8 cellular contexts compared by ENCODE assay signal in the genomic region with DNA sequence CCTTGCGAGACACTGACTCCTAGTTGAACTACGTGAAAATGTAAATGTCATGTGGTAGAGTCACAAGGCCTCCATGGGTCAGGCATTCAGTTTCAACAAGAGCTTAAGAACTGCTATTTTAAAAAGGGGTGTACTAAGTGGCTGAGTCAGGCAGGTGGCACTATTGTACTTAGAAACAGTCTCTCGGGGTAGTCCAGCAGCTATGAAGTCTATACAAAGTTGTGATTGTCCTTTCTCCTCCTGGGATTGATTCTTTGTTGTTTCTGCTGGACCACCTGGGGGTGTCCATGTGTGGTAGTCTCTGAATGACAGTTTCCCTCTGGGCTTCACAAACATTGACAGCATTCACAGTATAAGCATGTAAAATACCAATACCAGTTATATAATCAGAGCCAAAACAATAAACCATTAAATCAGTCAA. TPM values are rescaled to one million over a fixed set of nuclear protein-coding genes. Genes with fewer than 3 reads are reported as not detected.
DNase-seq lines count a peak whose midpoint lies in the region; ATAC-seq and TF ChIP-seq lines count a peak whose summit lies in the region.

No MANE protein-coding gene starts in this region.

- no peaks in the 10 kb centered on the region for H3K27me3 ChIP-seq in cardiac muscle cell
- no peaks in the 10 kb centered on the region for H3K27me3 ChIP-seq in gastrocnemius medialis

- H3K36me3 Mint-ChIP-seq in WTC11 = peaks cover 32% of the 10 kb centered on the region

- TF ChIP-seq POLR2A in gastrocnemius medialis (IDR thresholded peaks at IDR 0.05) = no peak

- no peak overlapping the region for H3K4me3 ChIP-seq in cardiac muscle cell
- no peak overlapping the region for H3K4me3 ChIP-seq in gastrocnemius medialis

- in situ Hi-C loops in gastrocnemius medialis (cut with MboI; ENCODE audit: low sequenced_read_pairs in 4 of 4) = loop anchor here in 3 of 4 donors (5.0 to 25.0 kb wide), 3 partner anchors 792 to 942 kb away; no protein-coding TSS in a partner anchor

- ATAC-seq in GM18870 (IDR thresholded peaks at IDR 0.05; ENCODE audit: unreplicated experiment) = peak; percentile 95
- peak; percentile 86 for ATAC-seq in HG03039 (IDR thresholded peaks at IDR 0.05; ENCODE audit: unreplicated experiment)
- ATAC-seq in WTC11 = peak; percentile 93
- peak; percentile 92 to 96 for ATAC-seq in gastrocnemius medialis

- H3K36me3 ChIP-seq in cardiac muscle cell (no peaks in the 10 kb centered on the region), gastrocnemius medialis (peaks cover 0 to 11% of the 10 kb centered on the region in 2 donors)

- no peak overlapping the region for H3K27ac ChIP-seq in cardiac muscle cell
- H3K27ac ChIP-seq in gastrocnemius medialis = no peak overlapping the region

- POLR2A ChIA-PET in WTC11 (lab: Charles Lee) = interaction anchor here (1.1 kb wide), 1 partner anchor 33 kb away, joined by 3 read pairs; a partner anchor contains a TSS

- no peaks in the 10 kb centered on the region for H3K9me3 ChIP-seq in cardiac muscle cell (ENCODE audit: low read depth)
- no peaks in the 10 kb centered on the region for H3K9me3 ChIP-seq in gastrocnemius medialis

- no peak overlapping the region for H3K4me3 Mint-ChIP-seq in WTC11

- DNase-seq in CMK (ENCODE audit: low read depth) (peak; percentile 27), NCI-H187 treated with DMSO at 0.1 percent for 48 hours (lab: John Stamatoyannopoulos, UW) (peak; percentile 56), WTC11 (ENCODE audit: low spot score) (no peak), cardiac muscle cell (ENCODE audit: low read depth in 1 of 2, low spot score in 1 of 2) (peak; percentile 74 to 84), gastrocnemius medialis (peak in 1 of 2 donors; percentile 35), T1000 (lab: John Stamatoyannopoulos, UW) (no peak)

- peaks cover 23% of the 10 kb centered on the region for H3K9me3 Mint-ChIP-seq in WTC11

- H3K4me1 ChIP-seq in cardiac muscle cell (ENCODE audit: low read depth) (no peaks in the 10 kb centered on the region), gastrocnemius medialis (peaks cover 0 to 2% of the 10 kb centered on the region in 2 donors)

- peak overlapping the region; percentile 80; the same call in 1 of the 2 replicates for H3K27ac Mint-ChIP-seq in WTC11

- intact Hi-C loops in gastrocnemius medialis (cut with DNase I; ENCODE audit: low total_unique reads) = loop anchor here (1.0 to 5.0 kb wide), 4 partner anchors 213 to 1007 kb away; no protein-coding TSS in a partner anchor

- CTCF ChIA-PET in WTC11 (lab: Charles Lee) = interaction anchor here (0.5 to 1.8 kb wide), 37 partner anchors 10 to 973 kb away, joined by 3 to 28 read pairs (median 4); a partner anchor contains a TSS

- H3K27me3 Mint-ChIP-seq in WTC11 (ENCODE audit: low read depth) = no peaks in the 10 kb centered on the region

- peaks cover 12% of the 10 kb centered on the region for H3K4me1 Mint-ChIP-seq in WTC11

- TF ChIP-seq CTCF in WTC11 (IDR thresholded peaks at IDR 0.05) = peak; percentile 37; the same call in 1 of the 2 replicates
- peak; percentile 70 for TF ChIP-seq CTCF in cardiac muscle cell (IDR thresholded peaks at IDR 0.05; ENCODE audit: low read depth, low read length)
- TF ChIP-seq CTCF in gastrocnemius medialis (IDR thresholded peaks at IDR 0.05 in 4 of 5, conservative IDR thresholded peaks at IDR 0.05 in 1 of 5) = peak; percentile 42 to 63 (median 56)

TF ChIP-seq in WTC11, 78 proteins besides CTCF, POLR2A, EP300 and RAD21:
- TF ChIP-seq NR3C1 (CRISPR knock-in tag; conservative IDR thresholded peaks at IDR 0.05; ENCODE audit: low read depth) (no peak), RELA (CRISPR knock-in tag; IDR thresholded peaks at IDR 0.05; ENCODE audit: borderline replicate concordance) (no peak), EMX1 (CRISPR knock-in tag; IDR thresholded peaks at IDR 0.05) (no peak), ATF1 (CRISPR knock-in tag; IDR thresholded peaks at IDR 0.05) (no peak), TCF7 (CRISPR knock-in tag; IDR thresholded peaks at IDR 0.05; ENCODE audit: low read depth) (no peak), ZNF423 (CRISPR knock-in tag; IDR thresholded peaks at IDR 0.05) (no peak), TP53 (CRISPR knock-in tag; IDR thresholded peaks at IDR 0.05) (no peak), ZNF121 (CRISPR knock-in tag; IDR thresholded peaks at IDR 0.05) (no peak), ZNF671 (CRISPR knock-in tag; IDR thresholded peaks at IDR 0.05) (no peak), PRRX2 (CRISPR knock-in tag; IDR thresholded peaks at IDR 0.05) (no peak), ZNF263 (CRISPR knock-in tag; IDR thresholded peaks at IDR 0.05; ENCODE audit: low read depth) (no peak), GABPB1 (CRISPR knock-in tag; IDR thresholded peaks at IDR 0.05) (no peak)
- TF ChIP-seq, protein P1, sequence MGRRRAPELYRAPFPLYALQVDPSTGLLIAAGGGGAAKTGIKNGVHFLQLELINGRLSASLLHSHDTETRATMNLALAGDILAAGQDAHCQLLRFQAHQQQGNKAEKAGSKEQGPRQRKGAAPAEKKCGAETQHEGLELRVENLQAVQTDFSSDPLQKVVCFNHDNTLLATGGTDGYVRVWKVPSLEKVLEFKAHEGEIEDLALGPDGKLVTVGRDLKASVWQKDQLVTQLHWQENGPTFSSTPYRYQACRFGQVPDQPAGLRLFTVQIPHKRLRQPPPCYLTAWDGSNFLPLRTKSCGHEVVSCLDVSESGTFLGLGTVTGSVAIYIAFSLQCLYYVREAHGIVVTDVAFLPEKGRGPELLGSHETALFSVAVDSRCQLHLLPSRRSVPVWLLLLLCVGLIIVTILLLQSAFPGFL (CRISPR knock-in tag; IDR thresholded peaks at IDR 0.05; ENCODE audit: borderline replicate concordance) = no peak
- TF ChIP-seq, protein P2, sequence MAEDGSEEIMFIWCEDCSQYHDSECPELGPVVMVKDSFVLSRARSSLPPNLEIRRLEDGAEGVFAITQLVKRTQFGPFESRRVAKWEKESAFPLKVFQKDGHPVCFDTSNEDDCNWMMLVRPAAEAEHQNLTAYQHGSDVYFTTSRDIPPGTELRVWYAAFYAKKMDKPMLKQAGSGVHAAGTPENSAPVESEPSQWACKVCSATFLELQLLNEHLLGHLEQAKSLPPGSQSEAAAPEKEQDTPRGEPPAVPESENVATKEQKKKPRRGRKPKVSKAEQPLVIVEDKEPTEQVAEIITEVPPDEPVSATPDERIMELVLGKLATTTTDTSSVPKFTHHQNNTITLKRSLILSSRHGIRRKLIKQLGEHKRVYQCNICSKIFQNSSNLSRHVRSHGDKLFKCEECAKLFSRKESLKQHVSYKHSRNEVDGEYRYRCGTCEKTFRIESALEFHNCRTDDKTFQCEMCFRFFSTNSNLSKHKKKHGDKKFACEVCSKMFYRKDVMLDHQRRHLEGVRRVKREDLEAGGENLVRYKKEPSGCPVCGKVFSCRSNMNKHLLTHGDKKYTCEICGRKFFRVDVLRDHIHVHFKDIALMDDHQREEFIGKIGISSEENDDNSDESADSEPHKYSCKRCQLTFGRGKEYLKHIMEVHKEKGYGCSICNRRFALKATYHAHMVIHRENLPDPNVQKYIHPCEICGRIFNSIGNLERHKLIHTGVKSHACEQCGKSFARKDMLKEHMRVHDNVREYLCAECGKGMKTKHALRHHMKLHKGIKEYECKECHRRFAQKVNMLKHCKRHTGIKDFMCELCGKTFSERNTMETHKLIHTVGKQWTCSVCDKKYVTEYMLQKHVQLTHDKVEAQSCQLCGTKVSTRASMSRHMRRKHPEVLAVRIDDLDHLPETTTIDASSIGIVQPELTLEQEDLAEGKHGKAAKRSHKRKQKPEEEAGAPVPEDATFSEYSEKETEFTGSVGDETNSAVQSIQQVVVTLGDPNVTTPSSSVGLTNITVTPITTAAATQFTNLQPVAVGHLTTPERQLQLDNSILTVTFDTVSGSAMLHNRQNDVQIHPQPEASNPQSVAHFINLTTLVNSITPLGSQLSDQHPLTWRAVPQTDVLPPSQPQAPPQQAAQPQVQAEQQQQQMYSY (CRISPR knock-in tag; IDR thresholded peaks at IDR 0.05) = no peak
- TF ChIP-seq, protein P3, sequence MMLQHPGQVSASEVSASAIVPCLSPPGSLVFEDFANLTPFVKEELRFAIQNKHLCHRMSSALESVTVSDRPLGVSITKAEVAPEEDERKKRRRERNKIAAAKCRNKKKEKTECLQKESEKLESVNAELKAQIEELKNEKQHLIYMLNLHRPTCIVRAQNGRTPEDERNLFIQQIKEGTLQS (CRISPR knock-in tag; conservative IDR thresholded peaks at IDR 0.05) = no peak
- TF ChIP-seq, protein P4, sequence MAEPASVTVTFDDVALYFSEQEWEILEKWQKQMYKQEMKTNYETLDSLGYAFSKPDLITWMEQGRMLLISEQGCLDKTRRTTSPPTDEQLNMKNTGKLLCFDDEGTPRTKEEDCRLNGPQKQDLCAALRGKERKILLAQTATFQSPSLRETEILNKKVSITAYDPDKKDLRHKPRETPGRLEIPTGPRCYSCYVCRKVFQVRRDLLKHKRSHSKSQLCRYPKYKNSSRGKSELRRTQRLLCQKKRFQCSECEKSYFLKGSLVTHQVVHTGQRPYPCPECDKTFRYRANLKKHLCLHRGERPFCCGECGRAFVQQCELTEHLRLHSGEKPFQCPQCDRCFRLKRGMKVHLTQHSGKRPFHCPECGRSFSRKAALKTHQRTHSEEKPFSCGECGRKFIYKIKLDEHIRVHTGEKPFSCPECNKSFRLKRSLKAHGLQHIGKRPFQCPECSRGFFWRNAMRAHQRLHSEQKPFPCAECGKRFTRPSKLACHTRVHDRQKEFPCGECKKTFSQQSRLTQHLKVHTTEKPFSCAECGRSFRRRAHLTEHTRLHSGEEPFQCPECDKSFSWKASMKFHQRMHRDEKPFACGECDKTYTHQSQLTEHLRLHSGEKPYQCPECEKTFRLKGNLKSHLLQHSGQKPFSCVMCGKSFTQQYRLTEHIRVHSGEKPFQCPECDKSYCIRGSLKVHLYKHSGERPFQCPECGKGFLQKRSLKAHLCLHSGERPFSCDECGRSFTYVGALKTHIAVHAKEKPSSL (CRISPR knock-in tag; conservative IDR thresholded peaks at IDR 0.05) = no peak

RNA-seq across cellular contexts. Expression of a gene that starts 33.0 kb away (rescaled TPM):
- total RNA-seq in WTC11 (2021) (31.1 to 32.3 TPM (median 32.0 TPM) in 3 replicates), cardiac muscle cell (25.7 and 43.6 TPM in 2 replicates), gastrocnemius medialis (10 to 100 TPM in 1 of 4 donors, 1 to 10 TPM in 3; 4.0 to 10.6 (median 6.8) TPM)
- polyA plus RNA-seq in cardiac muscle cell = 23.3 and 27.9 TPM in 2 replicates

Comparison
In these comparisons a context has a peak if more than half of its experiments do, and no peak if none do; other contexts are left out.
1. DNase-seq: peak in CMK (single experiment), NCI-H187 treated with DMSO at 0.1 percent for 48 hours (single experiment) and cardiac muscle cell (2 of 2); none in WTC11 (single experiment) and T1000 (single experiment).
2. Peak in every context shown above with its lines, with median percentiles within 50 percentile points of each other: ATAC-seq and CTCF ChIP-seq.